1 cellular context compared by ENCODE assay signal in genomic region chr6:129901910-129902309, GRCh38.
A peak's percentile ranks its signal among the peaks of the same experiment; 100 is the strongest.
TF ChIP-seq lines count a peak whose summit lies in the region.

No MANE protein-coding gene starts in this region.

TF ChIP-seq in K562, 482 proteins besides CTCF, POLR2A, EP300 and RAD21:
- TF ChIP-seq FOSL1 (tag; conservative IDR thresholded peaks at IDR 0.05) (peak; percentile 77), JUND (IDR thresholded peaks at IDR 0.05; ENCODE audit: borderline replicate concordance, low read depth, low read length) (peak; percentile 68; the same call in 1 of the 2 replicates), JUND (tag; IDR thresholded peaks at IDR 0.05; ENCODE audit: borderline replicate concordance, low read depth, low read length) (peak; percentile 52; the same call in 1 of the 3 replicates), ZNF395 (CRISPR knock-in tag; IDR thresholded peaks at IDR 0.05) (no peak), ZNF695 (CRISPR knock-in tag; IDR thresholded peaks at IDR 0.05) (no peak), HOXB6 (CRISPR knock-in tag; IDR thresholded peaks at IDR 0.05; ENCODE audit: borderline replicate concordance) (no peak), MEF2D (tag; conservative IDR thresholded peaks at IDR 0.05; ENCODE audit: low read depth) (no peak), FOXM1 (IDR thresholded peaks at IDR 0.05; ENCODE audit: low read depth) (0 out of 2 replicates have a peak, but pooled peaks have one; percentile 35), FOXM1 (CRISPR knock-in tag; IDR thresholded peaks at IDR 0.05; ENCODE audit: low read depth) (no peak), ZNF124 (CRISPR knock-in tag; IDR thresholded peaks at IDR 0.05) (no peak), RBM15 (IDR thresholded peaks at IDR 0.05; ENCODE audit: insufficient read depth, low read length) (no peak), MBD2 (IDR thresholded peaks at IDR 0.05; ENCODE audit: borderline replicate concordance, low read depth) (no peak), KLF16 (IDR thresholded peaks at IDR 0.05) (no peak), ZNF398 (CRISPR knock-in tag; IDR thresholded peaks at IDR 0.05) (no peak), MGA (IDR thresholded peaks at IDR 0.05) (0 out of 2 replicates have a peak, but pooled peaks have one; percentile 23), E2F3 (CRISPR knock-in tag; IDR thresholded peaks at IDR 0.05) (no peak), ZKSCAN8 (CRISPR knock-in tag; IDR thresholded peaks at IDR 0.05) (no peak), TEAD2 (tag; IDR thresholded peaks at IDR 0.05) (no peak), EGR1 (conservative IDR thresholded peaks at IDR 0.05) (no peak), ZBTB49 (CRISPR knock-in tag; IDR thresholded peaks at IDR 0.05; ENCODE audit: borderline replicate concordance) (no peak), ATF3 (IDR thresholded peaks at IDR 0.05) (peak; percentile 63), ATF3 (CRISPR knock-in tag; conservative IDR thresholded peaks at IDR 0.05) (no peak), HDAC3 (IDR thresholded peaks at IDR 0.05; ENCODE audit: borderline replicate concordance, partially characterized antibody) (no peak), MEF2A (IDR thresholded peaks at IDR 0.05; ENCODE audit: control insufficient read depth, low read depth, low read length) (peak; percentile 84), THAP12 (CRISPR knock-in tag; IDR thresholded peaks at IDR 0.05) (no peak), AFF1 (IDR thresholded peaks at IDR 0.05; ENCODE audit: low read depth in 1 of 2, partially characterized antibody in 2 of 2) (no peak)
